19 cellular contexts compared by ENCODE assay signal in genomic region chr7:4185736-4186512, GRCh38.
DNase-seq lines count a peak whose midpoint lies in the region; ATAC-seq and FAIRE-seq lines count a peak whose summit lies in the region.
"Had no signal": no experiment of that assay in that cellular context is flagged by ENCODE, and none has a peak within 500 bp of the region (broad histone marks: within the 10 kb centered on the region; RNA-seq: fewer than 3 reads in every experiment).

No MANE protein-coding gene starts in this region.

- no peaks in the 10 kb centered on the region for H3K27me3 ChIP-seq in rectal smooth muscle tissue (ENCODE audit: control insufficient read depth, insufficient read depth, low read length)

- FAIRE-seq in GM19239 (lab: Jason Lieb, UNC) = no peak
- FAIRE-seq: A204.1, GM12892 had no signal

- H3K9ac ChIP-seq in rectal smooth muscle tissue (ENCODE audit: low read length) = no peak overlapping the region
- H3K9ac ChIP-seq: KMS-11 had no signal

- ATAC-seq in left ventricle myocardium superior (no peak), Right ventricle myocardium superior (ENCODE audit: poor library complexity) (no peak), HG03457 (IDR thresholded peaks at IDR 0.05; ENCODE audit: unreplicated experiment) (no peak)
- ATAC-seq: GM23338 had no signal

- H3K4me3 ChIP-seq in mesodermal cell (ENCODE audit: extremely low read depth, insufficient read depth, low read length, poor library complexity, severe bottlenecking) (no peak overlapping the region), rectal smooth muscle tissue (ENCODE audit: low read length) (no peak overlapping the region)
- H3K4me3 ChIP-seq: GM23338 had no signal

- no peaks in the 10 kb centered on the region for H3K36me3 ChIP-seq in mesodermal cell (ENCODE audit: control insufficient read depth, insufficient read depth, low read length)
- H3K36me3 ChIP-seq in rectal smooth muscle tissue (ENCODE audit: control insufficient read depth, insufficient read depth, low read length) = no peaks in the 10 kb centered on the region

- DNase-seq in left ventricle myocardium superior (peak; percentile 30), Right ventricle myocardium superior (no peak), mucosa of gallbladder (ENCODE audit: low spot score) (no peak), activated gamma-delta T cell treated with Interleukin-2 at 50 U/mL for 16 hours (no peak), GM19239 (ENCODE audit: insufficient read length, low spot score) (no peak)
- DNase-seq: C1 segment of cervical spinal cord, Caco-2, DMS153, NCI-H1048, NCI-H2081 treated with DMSO at 0.1 percent for 48 hours, NCI-H524, SHP77 had no signal

- intact Hi-C loops in left ventricle myocardium superior (cut with micrococcal nuclease) = no loop called here
- intact Hi-C loops in Right ventricle myocardium superior (cut with DNase I) = no loop called here

- H3K4me1 ChIP-seq in mesodermal cell (ENCODE audit: control insufficient read depth, insufficient read depth, low read length, poor library complexity, severe bottlenecking) = peaks cover 4% of the 10 kb centered on the region
- peaks cover 28% of the 10 kb centered on the region for H3K4me1 ChIP-seq in rectal smooth muscle tissue (ENCODE audit: control insufficient read depth, insufficient read depth, low read length)
- H3K4me1 ChIP-seq: Caco-2 had no signal

- no peaks in the 10 kb centered on the region for H3K9me3 ChIP-seq in mesodermal cell (ENCODE audit: control insufficient read depth, low read length)
- H3K9me3 ChIP-seq: Caco-2 had no signal

- H3K27ac ChIP-seq in mesodermal cell (ENCODE audit: low read depth, low read length, severe bottlenecking) (peak overlapping the region; percentile 32), rectal smooth muscle tissue (ENCODE audit: low read depth, low read length) (peak overlapping the region; percentile 21)
- H3K27ac ChIP-seq: KMS-11 had no signal

- 86 to 87% methylated on average over 14 of the region's 15 CpGs for WGBS in mesodermal cell (ENCODE audit: insufficient coverage in 2 of 2), 2 experiments
